Comparison of ENCODE assay signal across 1 cellular context in the genomic region with DNA sequence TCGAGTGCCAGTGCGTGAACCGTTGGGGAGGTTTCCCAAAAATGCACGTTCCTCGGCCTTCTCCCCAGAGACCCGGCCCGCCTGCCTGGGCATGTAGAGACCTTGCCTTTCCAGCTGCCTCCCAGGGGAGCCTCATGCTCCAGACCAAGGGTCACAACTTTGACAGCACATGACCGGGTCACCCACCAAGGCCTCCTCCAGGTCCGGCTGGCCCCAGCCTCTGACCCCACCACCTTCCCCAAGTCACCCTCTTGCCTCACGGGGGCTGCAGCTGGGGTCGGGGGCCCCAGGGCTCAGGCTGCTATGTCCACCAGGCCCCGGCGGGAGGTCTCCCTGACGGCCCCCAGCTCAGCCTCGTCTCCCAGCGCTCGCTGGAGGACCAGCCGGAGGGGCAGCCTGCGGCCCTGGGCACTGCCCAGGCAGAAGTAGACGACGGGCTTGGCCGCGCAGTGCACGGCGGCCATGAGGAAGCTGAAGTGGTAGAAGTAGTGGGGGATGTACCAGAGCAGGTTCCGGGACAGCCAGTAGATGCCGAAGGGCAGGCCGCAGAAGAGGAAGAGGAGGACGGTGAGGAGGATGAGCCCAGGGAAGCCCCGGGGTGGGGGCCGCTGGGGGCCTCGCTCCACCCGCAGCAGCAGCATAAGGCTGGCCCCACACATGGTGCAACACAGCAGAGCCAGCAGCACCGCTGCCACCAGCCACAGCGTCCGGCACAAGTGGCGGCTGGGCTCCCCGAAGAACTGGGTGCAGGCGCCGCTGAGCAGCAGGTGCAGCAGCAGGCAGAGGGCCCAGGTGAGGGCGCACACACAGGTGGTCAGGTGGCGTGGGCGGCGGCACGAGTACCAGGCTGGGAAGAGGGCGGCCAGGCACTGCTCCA.
TF ChIP-seq lines count a peak whose summit lies in the region.

No MANE protein-coding gene starts in this region.

TF ChIP-seq in GM23338, 12 proteins besides CTCF, POLR2A, EP300 and RAD21 (continued from another document):
- TF ChIP-seq, protein P1, sequence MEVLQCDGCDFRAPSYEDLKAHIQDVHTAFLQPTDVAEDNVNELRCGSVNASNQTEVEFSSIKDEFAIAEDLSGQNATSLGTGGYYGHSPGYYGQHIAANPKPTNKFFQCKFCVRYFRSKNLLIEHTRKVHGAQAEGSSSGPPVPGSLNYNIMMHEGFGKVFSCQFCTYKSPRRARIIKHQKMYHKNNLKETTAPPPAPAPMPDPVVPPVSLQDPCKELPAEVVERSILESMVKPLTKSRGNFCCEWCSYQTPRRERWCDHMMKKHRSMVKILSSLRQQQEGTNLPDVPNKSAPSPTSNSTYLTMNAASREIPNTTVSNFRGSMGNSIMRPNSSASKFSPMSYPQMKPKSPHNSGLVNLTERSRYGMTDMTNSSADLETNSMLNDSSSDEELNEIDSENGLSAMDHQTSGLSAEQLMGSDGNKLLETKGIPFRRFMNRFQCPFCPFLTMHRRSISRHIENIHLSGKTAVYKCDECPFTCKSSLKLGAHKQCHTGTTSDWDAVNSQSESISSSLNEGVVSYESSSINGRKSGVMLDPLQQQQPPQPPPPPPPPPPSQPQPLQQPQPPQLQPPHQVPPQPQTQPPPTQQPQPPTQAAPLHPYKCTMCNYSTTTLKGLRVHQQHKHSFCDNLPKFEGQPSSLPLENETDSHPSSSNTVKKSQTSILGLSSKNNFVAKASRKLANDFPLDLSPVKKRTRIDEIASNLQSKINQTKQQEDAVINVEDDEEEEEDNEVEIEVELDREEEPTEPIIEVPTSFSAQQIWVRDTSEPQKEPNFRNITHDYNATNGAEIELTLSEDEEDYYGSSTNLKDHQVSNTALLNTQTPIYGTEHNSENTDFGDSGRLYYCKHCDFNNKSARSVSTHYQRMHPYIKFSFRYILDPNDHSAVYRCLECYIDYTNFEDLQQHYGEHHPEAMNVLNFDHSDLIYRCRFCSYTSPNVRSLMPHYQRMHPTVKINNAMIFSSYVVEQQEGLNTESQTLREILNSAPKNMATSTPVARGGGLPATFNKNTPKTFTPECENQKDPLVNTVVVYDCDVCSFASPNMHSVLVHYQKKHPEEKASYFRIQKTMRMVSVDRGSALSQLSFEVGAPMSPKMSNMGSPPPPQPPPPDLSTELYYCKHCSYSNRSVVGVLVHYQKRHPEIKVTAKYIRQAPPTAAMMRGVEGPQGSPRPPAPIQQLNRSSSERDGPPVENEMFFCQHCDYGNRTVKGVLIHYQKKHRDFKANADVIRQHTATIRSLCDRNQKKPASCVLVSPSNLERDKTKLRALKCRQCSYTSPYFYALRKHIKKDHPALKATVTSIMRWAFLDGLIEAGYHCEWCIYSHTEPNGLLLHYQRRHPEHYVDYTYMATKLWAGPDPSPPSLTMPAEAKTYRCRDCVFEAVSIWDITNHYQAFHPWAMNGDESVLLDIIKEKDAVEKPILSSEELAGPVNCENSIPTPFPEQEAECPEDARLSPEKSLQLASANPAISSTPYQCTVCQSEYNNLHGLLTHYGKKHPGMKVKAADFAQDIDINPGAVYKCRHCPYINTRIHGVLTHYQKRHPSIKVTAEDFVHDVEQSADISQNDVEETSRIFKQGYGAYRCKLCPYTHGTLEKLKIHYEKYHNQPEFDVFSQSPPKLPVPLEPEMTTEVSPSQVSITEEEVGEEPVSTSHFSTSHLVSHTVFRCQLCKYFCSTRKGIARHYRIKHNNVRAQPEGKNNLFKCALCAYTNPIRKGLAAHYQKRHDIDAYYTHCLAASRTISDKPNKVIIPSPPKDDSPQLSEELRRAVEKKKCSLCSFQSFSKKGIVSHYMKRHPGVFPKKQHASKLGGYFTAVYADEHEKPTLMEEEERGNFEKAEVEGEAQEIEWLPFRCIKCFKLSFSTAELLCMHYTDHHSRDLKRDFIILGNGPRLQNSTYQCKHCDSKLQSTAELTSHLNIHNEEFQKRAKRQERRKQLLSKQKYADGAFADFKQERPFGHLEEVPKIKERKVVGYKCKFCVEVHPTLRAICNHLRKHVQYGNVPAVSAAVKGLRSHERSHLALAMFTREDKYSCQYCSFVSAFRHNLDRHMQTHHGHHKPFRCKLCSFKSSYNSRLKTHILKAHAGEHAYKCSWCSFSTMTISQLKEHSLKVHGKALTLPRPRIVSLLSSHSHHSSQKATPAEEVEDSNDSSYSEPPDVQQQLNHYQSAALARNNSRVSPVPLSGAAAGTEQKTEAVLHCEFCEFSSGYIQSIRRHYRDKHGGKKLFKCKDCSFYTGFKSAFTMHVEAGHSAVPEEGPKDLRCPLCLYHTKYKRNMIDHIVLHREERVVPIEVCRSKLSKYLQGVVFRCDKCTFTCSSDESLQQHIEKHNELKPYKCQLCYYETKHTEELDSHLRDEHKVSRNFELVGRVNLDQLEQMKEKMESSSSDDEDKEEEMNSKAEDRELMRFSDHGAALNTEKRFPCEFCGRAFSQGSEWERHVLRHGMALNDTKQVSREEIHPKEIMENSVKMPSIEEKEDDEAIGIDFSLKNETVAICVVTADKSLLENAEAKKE (CRISPR knock-in tag; IDR thresholded peaks at IDR 0.05), result no peak
- TF ChIP-seq, protein P2, sequence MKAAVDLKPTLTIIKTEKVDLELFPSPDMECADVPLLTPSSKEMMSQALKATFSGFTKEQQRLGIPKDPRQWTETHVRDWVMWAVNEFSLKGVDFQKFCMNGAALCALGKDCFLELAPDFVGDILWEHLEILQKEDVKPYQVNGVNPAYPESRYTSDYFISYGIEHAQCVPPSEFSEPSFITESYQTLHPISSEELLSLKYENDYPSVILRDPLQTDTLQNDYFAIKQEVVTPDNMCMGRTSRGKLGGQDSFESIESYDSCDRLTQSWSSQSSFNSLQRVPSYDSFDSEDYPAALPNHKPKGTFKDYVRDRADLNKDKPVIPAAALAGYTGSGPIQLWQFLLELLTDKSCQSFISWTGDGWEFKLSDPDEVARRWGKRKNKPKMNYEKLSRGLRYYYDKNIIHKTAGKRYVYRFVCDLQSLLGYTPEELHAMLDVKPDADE (IDR thresholded peaks at IDR 0.05), result no peak
- TF ChIP-seq EZH2 (IDR thresholded peaks at IDR 0.05; ENCODE audit: low read depth, unreplicated experiment) (no peak), NANOG (IDR thresholded peaks at IDR 0.05; ENCODE audit: borderline replicate concordance) (no peak), JUNB (IDR thresholded peaks at IDR 0.05; ENCODE audit: unreplicated experiment) (no peak), POLR2AphosphoS5 (IDR thresholded peaks at IDR 0.05; ENCODE audit: low read depth) (no peak), CREB1 (CRISPR knock-in tag; IDR thresholded peaks at IDR 0.05; ENCODE audit: low read depth) (no peak), STAT1 (IDR thresholded peaks at IDR 0.05; ENCODE audit: unreplicated experiment) (no peak)
- TF ChIP-seq, protein P3, sequence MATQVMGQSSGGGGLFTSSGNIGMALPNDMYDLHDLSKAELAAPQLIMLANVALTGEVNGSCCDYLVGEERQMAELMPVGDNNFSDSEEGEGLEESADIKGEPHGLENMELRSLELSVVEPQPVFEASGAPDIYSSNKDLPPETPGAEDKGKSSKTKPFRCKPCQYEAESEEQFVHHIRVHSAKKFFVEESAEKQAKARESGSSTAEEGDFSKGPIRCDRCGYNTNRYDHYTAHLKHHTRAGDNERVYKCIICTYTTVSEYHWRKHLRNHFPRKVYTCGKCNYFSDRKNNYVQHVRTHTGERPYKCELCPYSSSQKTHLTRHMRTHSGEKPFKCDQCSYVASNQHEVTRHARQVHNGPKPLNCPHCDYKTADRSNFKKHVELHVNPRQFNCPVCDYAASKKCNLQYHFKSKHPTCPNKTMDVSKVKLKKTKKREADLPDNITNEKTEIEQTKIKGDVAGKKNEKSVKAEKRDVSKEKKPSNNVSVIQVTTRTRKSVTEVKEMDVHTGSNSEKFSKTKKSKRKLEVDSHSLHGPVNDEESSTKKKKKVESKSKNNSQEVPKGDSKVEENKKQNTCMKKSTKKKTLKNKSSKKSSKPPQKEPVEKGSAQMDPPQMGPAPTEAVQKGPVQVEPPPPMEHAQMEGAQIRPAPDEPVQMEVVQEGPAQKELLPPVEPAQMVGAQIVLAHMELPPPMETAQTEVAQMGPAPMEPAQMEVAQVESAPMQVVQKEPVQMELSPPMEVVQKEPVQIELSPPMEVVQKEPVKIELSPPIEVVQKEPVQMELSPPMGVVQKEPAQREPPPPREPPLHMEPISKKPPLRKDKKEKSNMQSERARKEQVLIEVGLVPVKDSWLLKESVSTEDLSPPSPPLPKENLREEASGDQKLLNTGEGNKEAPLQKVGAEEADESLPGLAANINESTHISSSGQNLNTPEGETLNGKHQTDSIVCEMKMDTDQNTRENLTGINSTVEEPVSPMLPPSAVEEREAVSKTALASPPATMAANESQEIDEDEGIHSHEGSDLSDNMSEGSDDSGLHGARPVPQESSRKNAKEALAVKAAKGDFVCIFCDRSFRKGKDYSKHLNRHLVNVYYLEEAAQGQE (IDR thresholded peaks at IDR 0.05; ENCODE audit: unreplicated experiment), result no peak
